Comparison of ENCODE assay signal across 19 cellular contexts in genomic region chr2:60488291-60488690, GRCh38.
DNase-seq lines count a peak whose midpoint lies in the region; ATAC-seq, FAIRE-seq and TF ChIP-seq lines count a peak whose summit lies in the region.
"Had no signal": no experiment of that assay in that cellular context is flagged by ENCODE, and none has a peak within 500 bp of the region (broad histone marks: within the 10 kb centered on the region; RNA-seq: fewer than 3 reads in every experiment).

No MANE protein-coding gene starts in this region.

- no peaks in the 10 kb centered on the region for H3K9me3 Mint-ChIP-seq in GM23338
- H3K9me3 Mint-ChIP-seq: effector memory CD8-positive, alpha-beta T cell; naive thymus-derived CD8-positive, alpha-beta T cell had no signal

- H3K27me3 Mint-ChIP-seq in GM23338 (ENCODE audit: insufficient read depth, low read depth, poor library complexity) = peaks cover 10% of the 10 kb centered on the region
- H3K27me3 Mint-ChIP-seq: type B pancreatic cell had no signal

- H4K20me1 ChIP-seq in GM23338 (replicated peaks; ENCODE audit: insufficient read depth) (peaks cover 57% of the 10 kb centered on the region), smooth muscle cell (ENCODE audit: low read depth) (peaks cover 24% of the 10 kb centered on the region)

- no peak overlapping the region for H3K9ac ChIP-seq in smooth muscle cell (ENCODE audit: low read depth)
- H3K9ac ChIP-seq: SK-N-SH had no signal

- H3K4me2 ChIP-seq in GM23338 (no peak overlapping the region), smooth muscle cell (no peak overlapping the region)
- H3K4me2 ChIP-seq: SK-N-SH had no signal

- DNase-seq in NCI-H82 (lab: John Stamatoyannopoulos, UW) = peak; percentile 60
- DNase-seq in NCI-H82 treated with DMSO at 0.1 percent for 48 hours (lab: John Stamatoyannopoulos, UW; ENCODE audit: unreplicated experiment) = no peak
- no peak for DNase-seq in GM23338 (ENCODE audit: low spot score)
- no peak for DNase-seq in smooth muscle cell (lab: John Stamatoyannopoulos, UW; ENCODE audit: unreplicated experiment)
- DNase-seq in pancreas = no peak
- no peak for DNase-seq in C1 segment of cervical spinal cord (lab: John Stamatoyannopoulos, UW)
- no peak for DNase-seq in cerebellar cortex (ENCODE audit: low spot score)
- DNase-seq: 8988T; activated T-cell treated with anti-CD3 and anti-CD28 coated beads for 4 hours; anterior cingulate cortex; effector memory CD8-positive, alpha-beta T cell; naive thymus-derived CD8-positive, alpha-beta T cell; NCI-H187; SK-N-SH had no signal

- 91% methylated on average over 3 of the region's 3 CpGs for WGBS in smooth muscle cell (ENCODE audit: low lambda C conversion rate)
- WGBS in pancreas, 2 donors = 95 to 96% methylated on average over 3 of the region's 3 CpGs

- no peak overlapping the region; the same call in 1 of the 2 replicates for H3K27ac Mint-ChIP-seq in GM23338
- H3K27ac Mint-ChIP-seq: effector memory CD8-positive, alpha-beta T cell; type B pancreatic cell had no signal

- H3K27ac ChIP-seq in GM23338 (ENCODE audit: low read depth) (peak overlapping the region; percentile 51), smooth muscle cell (ENCODE audit: low read depth) (peak overlapping the region; percentile 39), pancreas (no peak overlapping the region)

- intact Hi-C loops in pancreas (cut with DNase I) = no loop called here

- H3F3A ChIP-seq in GM23338 (replicated peaks; ENCODE audit: low read depth) = no peaks in the 10 kb centered on the region
- peaks cover 6% of the 10 kb centered on the region for H3F3A ChIP-seq in smooth muscle cell (ENCODE audit: low read depth)

- H3K9me3 ChIP-seq in smooth muscle cell (replicated peaks; ENCODE audit: low read depth) = no peaks in the 10 kb centered on the region
- no peaks in the 10 kb centered on the region for H3K9me3 ChIP-seq in pancreas
- H3K9me3 ChIP-seq: SK-N-SH had no signal

- ATAC-seq in GM23338 = no peak
- peak; percentile 66 for ATAC-seq in HG03280 (IDR thresholded peaks at IDR 0.05; ENCODE audit: unreplicated experiment)
- ATAC-seq in pancreas = no peak
- ATAC-seq: effector memory CD8-positive, alpha-beta T cell; HCT116; naive thymus-derived CD8-positive, alpha-beta T cell had no signal

- peaks cover 94% of the 10 kb centered on the region for H3K79me2 ChIP-seq in GM23338 (replicated peaks; ENCODE audit: insufficient read depth)
- H3K79me2 ChIP-seq in smooth muscle cell (ENCODE audit: low read depth) = peaks cover 63% of the 10 kb centered on the region

- peaks cover 12% of the 10 kb centered on the region; the same call in 2 of the 3 replicates for H3K36me3 Mint-ChIP-seq in GM23338 (ENCODE audit: low read depth)
- H3K36me3 Mint-ChIP-seq: naive thymus-derived CD8-positive, alpha-beta T cell had no signal

- TF ChIP-seq CTCF in GM23338 (conservative IDR thresholded peaks at IDR 0.05; ENCODE audit: low read depth in 2 of 2) (no peak), smooth muscle cell (IDR thresholded peaks at IDR 0.05; ENCODE audit: borderline replicate concordance, insufficient read depth, poor library complexity, severe bottlenecking) (no peak), pancreas (IDR thresholded peaks at IDR 0.05) (no peak)

- no peak for FAIRE-seq in pancreas (lab: Jason Lieb, UNC)
- FAIRE-seq: frontal cortex, islet of Langerhans had no signal

- peaks cover 69% of the 10 kb centered on the region for H3K4me1 Mint-ChIP-seq in GM23338

- no peaks in the 10 kb centered on the region for H3K27me3 ChIP-seq in GM23338 (ENCODE audit: insufficient read depth)
- no peaks in the 10 kb centered on the region for H3K27me3 ChIP-seq in smooth muscle cell (ENCODE audit: low read depth)
- no peaks in the 10 kb centered on the region for H3K27me3 ChIP-seq in pancreas

- H3K4me3 Mint-ChIP-seq in GM23338 = no peak overlapping the region
- H3K4me3 Mint-ChIP-seq: effector memory CD8-positive, alpha-beta T cell; naive thymus-derived CD8-positive, alpha-beta T cell; type B pancreatic cell had no signal

- H3K36me3 ChIP-seq in GM23338 (ENCODE audit: insufficient read depth) = peaks cover 4% of the 10 kb centered on the region; the same call in 1 of the 2 replicates
- no peaks in the 10 kb centered on the region for H3K36me3 ChIP-seq in smooth muscle cell (ENCODE audit: low read depth)
- no peaks in the 10 kb centered on the region for H3K36me3 ChIP-seq in pancreas

- H3K4me1 ChIP-seq in GM23338 (ENCODE audit: insufficient read depth) = peaks cover 62% of the 10 kb centered on the region
- H3K4me1 ChIP-seq in smooth muscle cell (ENCODE audit: low read depth) = peaks cover 11% of the 10 kb centered on the region
- no peaks in the 10 kb centered on the region for H3K4me1 ChIP-seq in pancreas

- H3K9me2 ChIP-seq in GM23338 (ENCODE audit: insufficient read depth) = no peaks in the 10 kb centered on the region
- H3K9me2 ChIP-seq: SK-N-SH had no signal

- H2AFZ ChIP-seq in GM23338 = no peak overlapping the region
- no peak overlapping the region for H2AFZ ChIP-seq in smooth muscle cell (ENCODE audit: low read depth)

- H3K4me3 ChIP-seq in GM23338 (no peak overlapping the region), smooth muscle cell (no peak overlapping the region), pancreas (no peak overlapping the region)

TF ChIP-seq in GM23338, 12 proteins besides CTCF, POLR2A, EP300 and RAD21 (continues in another document):
- TF ChIP-seq JUNB (IDR thresholded peaks at IDR 0.05; ENCODE audit: unreplicated experiment) (no peak), EZH2 (IDR thresholded peaks at IDR 0.05; ENCODE audit: low read depth, unreplicated experiment) (no peak), EZH2phosphoT487 (IDR thresholded peaks at IDR 0.05; ENCODE audit: unreplicated experiment) (no peak), CREB1 (CRISPR knock-in tag; IDR thresholded peaks at IDR 0.05; ENCODE audit: low read depth) (no peak), POLR2AphosphoS5 (IDR thresholded peaks at IDR 0.05; ENCODE audit: low read depth) (no peak), REST (IDR thresholded peaks at IDR 0.05; ENCODE audit: unreplicated experiment) (no peak), ETS1 (IDR thresholded peaks at IDR 0.05) (no peak)

Comparison
In these comparisons a context has a peak if more than half of its experiments do, and no peak if none do; other contexts are left out.
1. H3K27ac ChIP-seq: peak in GM23338 (single experiment) and smooth muscle cell (single experiment); none in pancreas (0 of 4).